ENCODE assay signal across 19 cellular contexts in genomic region chr10:88538038-88538437, GRCh38. TPM values are rescaled to one million over a fixed set of nuclear protein-coding genes. Genes with fewer than 3 reads are reported as not detected.
DNase-seq lines count a peak whose midpoint lies in the region; ATAC-seq, FAIRE-seq and TF ChIP-seq lines count a peak whose summit lies in the region.
"Had no signal": no experiment of that assay in that cellular context is flagged by ENCODE, and none has a peak within 500 bp of the region (broad histone marks: within the 10 kb centered on the region; RNA-seq: fewer than 3 reads in every experiment).

No MANE protein-coding gene starts in this region.

- no peak for TF ChIP-seq CTCF in tibial nerve (IDR thresholded peaks at IDR 0.05)
- TF ChIP-seq CTCF in Caco-2 (IDR thresholded peaks at IDR 0.05; ENCODE audit: insufficient read depth in 1 of 2, low read depth in 1 of 2, low read length in 1 of 2, severe bottlenecking in 1 of 2, unreplicated experiment in 1 of 2), result no peak

- no peak overlapping the region for H3K27ac Mint-ChIP-seq in Caco-2 (ENCODE audit: unreplicated experiment)
- H3K27ac Mint-ChIP-seq in naive thymus-derived CD4-positive, alpha-beta T cell, result no peak overlapping the region
- H3K27ac Mint-ChIP-seq: activated naive CD4-positive, alpha-beta T cell treated with anti-CD3 and anti-CD28 coated beads, Interleukin-2, amount 10 ng/mL, durations not matched to agents 7 days and 5 days; CD8-positive, alpha-beta T cell; memory B cell had no signal

- no peak for ATAC-seq in naive thymus-derived CD4-positive, alpha-beta T cell
- ATAC-seq: CD8-positive, alpha-beta T cell; upper lobe of right lung had no signal

- 4 to 9% methylated on average over 2 of the region's 2 CpGs for WGBS in tibial nerve, 2 donors

- CTCF ChIA-PET in Caco-2 (lab: Charles Lee), result no interaction called here
- CTCF ChIA-PET in naive thymus-derived CD4-positive, alpha-beta T cell (lab: Charles Lee), result no interaction called here

- FAIRE-seq in endometrium (lab: Jason Lieb, UNC), result peak; percentile 98
- FAIRE-seq: G401.6 had no signal

- H3K9me3 ChIP-seq in tibial nerve (no peaks in the 10 kb centered on the region), Caco-2 (no peaks in the 10 kb centered on the region)
- H3K9me3 ChIP-seq in naive thymus-derived CD4-positive, alpha-beta T cell (ENCODE audit: control insufficient read depth in 2 of 3, low read length in 3 of 3), result no peaks in the 10 kb centered on the region
- H3K9me3 ChIP-seq: upper lobe of right lung had no signal

- H3K4me3 Mint-ChIP-seq in Caco-2 (ENCODE audit: unreplicated experiment), result no peak overlapping the region
- no peak overlapping the region for H3K4me3 Mint-ChIP-seq in naive thymus-derived CD4-positive, alpha-beta T cell
- H3K4me3 Mint-ChIP-seq: activated naive CD4-positive, alpha-beta T cell treated with anti-CD3 and anti-CD28 coated beads, Interleukin-2, amount 10 ng/mL, durations not matched to agents 7 days and 5 days; CD8-positive, alpha-beta T cell; memory B cell had no signal

- POLR2A ChIA-PET in Caco-2 (lab: Charles Lee), result no interaction called here
- POLR2A ChIA-PET in naive thymus-derived CD4-positive, alpha-beta T cell (lab: Charles Lee), result no interaction called here

- TF ChIP-seq POLR2A in tibial nerve (IDR thresholded peaks at IDR 0.05), result no peak

- no peaks in the 10 kb centered on the region for H3K36me3 Mint-ChIP-seq in Caco-2 (ENCODE audit: insufficient read depth, unreplicated experiment)
- peaks cover 0 to 12% (median 0%) of the 10 kb centered on the region in 5 donors for H3K36me3 Mint-ChIP-seq in naive thymus-derived CD4-positive, alpha-beta T cell
- H3K36me3 Mint-ChIP-seq: activated naive CD4-positive, alpha-beta T cell treated with anti-CD3 and anti-CD28 coated beads, Interleukin-2, amount 10 ng/mL, durations not matched to agents 7 days and 5 days; CD8-positive, alpha-beta T cell had no signal

- H3K9me3 Mint-ChIP-seq in Caco-2 (ENCODE audit: unreplicated experiment), result no peaks in the 10 kb centered on the region
- H3K9me3 Mint-ChIP-seq in naive thymus-derived CD4-positive, alpha-beta T cell, result no peaks in the 10 kb centered on the region
- H3K9me3 Mint-ChIP-seq: activated naive CD4-positive, alpha-beta T cell treated with anti-CD3 and anti-CD28 coated beads, Interleukin-2, amount 10 ng/mL, durations not matched to agents 7 days and 5 days; CD8-positive, alpha-beta T cell; memory B cell had no signal

- BruUV-seq in Caco-2 (replicated peaks; lab: Mats Ljungman, UMichigan), result no TSS peak

- H3K27me3 ChIP-seq in tibial nerve (no peaks in the 10 kb centered on the region), Caco-2 (replicated peaks; ENCODE audit: control insufficient read depth, insufficient read depth, low read length) (no peaks in the 10 kb centered on the region)
- no peaks in the 10 kb centered on the region for H3K27me3 ChIP-seq in naive thymus-derived CD4-positive, alpha-beta T cell (ENCODE audit: control insufficient read depth in 2 of 2, insufficient read depth in 2 of 2, low read length in 2 of 2)
- H3K27me3 ChIP-seq: upper lobe of right lung had no signal

- peak; percentile 20 to 82 for TF ChIP-seq EP300 in tibial nerve (IDR thresholded peaks at IDR 0.05)

- H3K4me3 ChIP-seq in tibial nerve (no peak overlapping the region), Caco-2 (ENCODE audit: low read depth, low read length) (no peak overlapping the region)
- no peak overlapping the region for H3K4me3 ChIP-seq in naive thymus-derived CD4-positive, alpha-beta T cell (ENCODE audit: low read length)
- H3K4me3 ChIP-seq: upper lobe of right lung had no signal

- H3K4me1 ChIP-seq in tibial nerve, result peaks cover 0 to 63% (median 17%) of the 10 kb centered on the region in 4 donors
- H3K4me1 ChIP-seq in Caco-2, result 0 out of 2 replicates have a peak, but pooled peaks cover 7% of the 10 kb centered on the region
- H3K4me1 ChIP-seq in naive thymus-derived CD4-positive, alpha-beta T cell (ENCODE audit: control insufficient read depth in 2 of 2, insufficient read depth in 2 of 2, low read length in 2 of 2), result no peaks in the 10 kb centered on the region
- H3K4me1 ChIP-seq: parathyroid adenoma had no signal

- DNase-seq in HCEC 1CT, result peak; percentile 62
- DNase-seq in left kidney (ENCODE audit: low read depth, low spot score), result peak; percentile 29
- peak in 1 of 2 donors; percentile 46 for DNase-seq in tibial nerve (ENCODE audit: low spot score in 2 of 2)
- DNase-seq in Caco-2, result no peak
- no peak for DNase-seq in NCI-H146 (lab: John Stamatoyannopoulos, UW)
- no peak for DNase-seq in naive thymus-derived CD4-positive, alpha-beta T cell
- DNase-seq: activated naive CD4-positive, alpha-beta T cell treated with anti-CD3 and anti-CD28 coated beads, Interleukin-2, amount 10 ng/mL, durations not matched to agents 7 days and 5 days; CD8-positive, alpha-beta T cell; cerebellar nuclear complex; H7; KG1; NCI-H1436; upper lobe of right lung had no signal

- H3K4me1 Mint-ChIP-seq in Caco-2 (ENCODE audit: low read depth, unreplicated experiment), result peaks cover 9% of the 10 kb centered on the region
- H3K4me1 Mint-ChIP-seq in naive thymus-derived CD4-positive, alpha-beta T cell, result peaks cover 0 to 6% (median 0%) of the 10 kb centered on the region in 7 donors
- H3K4me1 Mint-ChIP-seq: activated naive CD4-positive, alpha-beta T cell treated with anti-CD3 and anti-CD28 coated beads, Interleukin-2, amount 10 ng/mL, durations not matched to agents 7 days and 5 days; memory B cell had no signal

- intact Hi-C loops in Caco-2 (cut with micrococcal nuclease; ENCODE audit: unreplicated experiment), result no loop called here
- intact Hi-C loops in naive thymus-derived CD4-positive, alpha-beta T cell (cut with micrococcal nuclease), result no loop called here

- H3K36me3 ChIP-seq in tibial nerve (no peaks in the 10 kb centered on the region), Caco-2 (ENCODE audit: control insufficient read depth, insufficient read depth, low read length) (no peaks in the 10 kb centered on the region)
- H3K36me3 ChIP-seq in naive thymus-derived CD4-positive, alpha-beta T cell (ENCODE audit: control insufficient read depth in 2 of 3, insufficient read depth in 3 of 3, low read length in 3 of 3), result no peaks in the 10 kb centered on the region
- H3K36me3 ChIP-seq: upper lobe of right lung had no signal

- H3K27ac ChIP-seq in tibial nerve, result peak overlapping the region; percentile 32 to 91 (median 68)
- H3K27ac ChIP-seq in naive thymus-derived CD4-positive, alpha-beta T cell (ENCODE audit: low read depth, low read length), result no peak overlapping the region
- H3K27ac ChIP-seq: parathyroid adenoma, upper lobe of right lung had no signal

- H3K27me3 Mint-ChIP-seq in Caco-2 (ENCODE audit: insufficient read depth, unreplicated experiment), result no peaks in the 10 kb centered on the region
- peaks cover 0 to 33% (median 0%) of the 10 kb centered on the region in 5 donors for H3K27me3 Mint-ChIP-seq in naive thymus-derived CD4-positive, alpha-beta T cell
- H3K27me3 Mint-ChIP-seq: memory B cell had no signal

RNA-seq across cellular contexts. Expression of gene RNLS, which starts 45.1 kb away (rescaled TPM):
- total RNA-seq in tibial nerve (10 to 100 TPM in 3 of 4 donors, 1 to 10 TPM in 1; 7.8 to 37.2 (median 26.2) TPM), Caco-2 (2022) (5.7 and 6.7 TPM in 2 replicates)
- 1 to 10 TPM; 1.5 to 3.6 (median 2.9) TPM for total RNA-seq in naive thymus-derived CD4-positive, alpha-beta T cell
- 1 to 10 TPM; 3.9 to 4.0 TPM for polyA plus RNA-seq in naive thymus-derived CD4-positive, alpha-beta T cell
- total RNA-seq: OCI-LY7 had no signal

RNA-seq across cellular contexts. Expression of gene LIPJ, which starts 48.5 kb away (rescaled TPM):
- total RNA-seq in tibial nerve (under 1 TPM in 3 of 4 donors, not detected in 1; under 0.01 to 0.87 (median 0.42) TPM), Caco-2 (2022) (not detected in 2 replicates)
- under 1 TPM in 3 of 5 experiments, not detected in 2; 0.19 to 0.43 (median 0.32) TPM for total RNA-seq in naive thymus-derived CD4-positive, alpha-beta T cell
- polyA plus RNA-seq in naive thymus-derived CD4-positive, alpha-beta T cell, result not detected
- total RNA-seq: CD8-positive, alpha-beta T cell; H7; NCI-H460; upper lobe of right lung had no signal

Comparison
In these comparisons a context has a peak if more than half of its experiments do, and no peak if none do; other contexts are left out.
1. DNase-seq: peak in HCEC 1CT (single experiment) and left kidney (single experiment); none in Caco-2 (0 of 2), NCI-H146 (single experiment) and naive thymus-derived CD4-positive, alpha-beta T cell (0 of 9).